In the genomic region with DNA sequence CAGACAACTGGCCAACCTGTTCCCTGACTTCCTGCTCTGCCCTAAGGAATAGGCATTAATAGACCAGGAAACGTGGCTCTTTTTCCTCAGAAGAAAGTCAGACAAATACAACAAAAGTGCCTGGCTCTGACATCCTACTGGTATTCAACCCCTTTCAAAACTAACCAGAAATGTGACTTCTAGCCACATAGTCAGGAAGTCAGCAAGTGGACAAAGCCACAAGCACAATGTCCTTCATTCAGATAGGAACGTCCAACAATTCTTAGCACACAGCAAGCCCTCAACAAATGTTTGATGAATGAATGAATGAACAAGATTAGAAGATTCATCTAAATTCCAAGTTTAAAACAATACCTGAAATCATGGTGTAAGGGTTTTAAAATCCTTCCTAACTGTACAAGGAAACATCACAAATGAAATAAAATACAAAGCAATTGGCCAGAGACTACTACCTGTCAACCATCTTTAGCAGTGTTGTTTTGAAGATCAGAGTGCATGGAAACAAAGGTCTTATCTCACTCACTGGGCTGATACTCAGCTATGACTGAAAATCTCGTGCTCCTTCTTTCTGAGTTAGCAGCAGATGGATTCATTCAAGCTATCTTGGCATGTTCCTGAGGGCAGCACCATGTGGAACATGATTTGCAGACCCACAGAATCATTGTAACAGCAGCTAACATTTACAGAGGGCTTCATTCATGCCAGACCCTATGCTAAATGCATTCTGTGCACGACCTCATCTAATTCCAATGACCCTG, we compare ENCODE assay signal across 1 cellular context.
TF ChIP-seq lines count a peak whose summit lies in the region.

No MANE protein-coding gene starts in this region.

TF ChIP-seq in IMR-90, 13 proteins besides CTCF, POLR2A, EP300 and RAD21:
- TF ChIP-seq BHLHE40 (IDR thresholded peaks at IDR 0.05; ENCODE audit: low read depth, low read length) (no peak), RFX5 (IDR thresholded peaks at IDR 0.05; ENCODE audit: low read depth, low read length) (no peak), SMC3 (IDR thresholded peaks at IDR 0.05; ENCODE audit: low read depth, low read length) (no peak), FOS (IDR thresholded peaks at IDR 0.05; ENCODE audit: low read depth, low read length) (no peak), NFE2L2 (IDR thresholded peaks at IDR 0.05; ENCODE audit: low read depth, low read length) (no peak), CEBPB (IDR thresholded peaks at IDR 0.05; ENCODE audit: low read depth, low read length) (no peak), MAZ (IDR thresholded peaks at IDR 0.05; ENCODE audit: borderline replicate concordance, low read depth, low read length) (no peak), MXI1 (IDR thresholded peaks at IDR 0.05; ENCODE audit: borderline replicate concordance, low read depth, low read length) (no peak), MAFK (IDR thresholded peaks at IDR 0.05; ENCODE audit: low read depth, low read length) (no peak), CHD1 (IDR thresholded peaks at IDR 0.05; ENCODE audit: low read depth, low read length) (no peak), RCOR1 (IDR thresholded peaks at IDR 0.05; ENCODE audit: insufficient replicate concordance, low read length) (no peak)
- TF ChIP-seq, protein P1, sequence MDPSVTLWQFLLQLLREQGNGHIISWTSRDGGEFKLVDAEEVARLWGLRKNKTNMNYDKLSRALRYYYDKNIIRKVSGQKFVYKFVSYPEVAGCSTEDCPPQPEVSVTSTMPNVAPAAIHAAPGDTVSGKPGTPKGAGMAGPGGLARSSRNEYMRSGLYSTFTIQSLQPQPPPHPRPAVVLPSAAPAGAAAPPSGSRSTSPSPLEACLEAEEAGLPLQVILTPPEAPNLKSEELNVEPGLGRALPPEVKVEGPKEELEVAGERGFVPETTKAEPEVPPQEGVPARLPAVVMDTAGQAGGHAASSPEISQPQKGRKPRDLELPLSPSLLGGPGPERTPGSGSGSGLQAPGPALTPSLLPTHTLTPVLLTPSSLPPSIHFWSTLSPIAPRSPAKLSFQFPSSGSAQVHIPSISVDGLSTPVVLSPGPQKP (IDR thresholded peaks at IDR 0.05; ENCODE audit: borderline replicate concordance, low read depth, low read length): no peak
TF ChIP-seq in IMR-90: peak in this region for 0.
